In the genomic region with DNA sequence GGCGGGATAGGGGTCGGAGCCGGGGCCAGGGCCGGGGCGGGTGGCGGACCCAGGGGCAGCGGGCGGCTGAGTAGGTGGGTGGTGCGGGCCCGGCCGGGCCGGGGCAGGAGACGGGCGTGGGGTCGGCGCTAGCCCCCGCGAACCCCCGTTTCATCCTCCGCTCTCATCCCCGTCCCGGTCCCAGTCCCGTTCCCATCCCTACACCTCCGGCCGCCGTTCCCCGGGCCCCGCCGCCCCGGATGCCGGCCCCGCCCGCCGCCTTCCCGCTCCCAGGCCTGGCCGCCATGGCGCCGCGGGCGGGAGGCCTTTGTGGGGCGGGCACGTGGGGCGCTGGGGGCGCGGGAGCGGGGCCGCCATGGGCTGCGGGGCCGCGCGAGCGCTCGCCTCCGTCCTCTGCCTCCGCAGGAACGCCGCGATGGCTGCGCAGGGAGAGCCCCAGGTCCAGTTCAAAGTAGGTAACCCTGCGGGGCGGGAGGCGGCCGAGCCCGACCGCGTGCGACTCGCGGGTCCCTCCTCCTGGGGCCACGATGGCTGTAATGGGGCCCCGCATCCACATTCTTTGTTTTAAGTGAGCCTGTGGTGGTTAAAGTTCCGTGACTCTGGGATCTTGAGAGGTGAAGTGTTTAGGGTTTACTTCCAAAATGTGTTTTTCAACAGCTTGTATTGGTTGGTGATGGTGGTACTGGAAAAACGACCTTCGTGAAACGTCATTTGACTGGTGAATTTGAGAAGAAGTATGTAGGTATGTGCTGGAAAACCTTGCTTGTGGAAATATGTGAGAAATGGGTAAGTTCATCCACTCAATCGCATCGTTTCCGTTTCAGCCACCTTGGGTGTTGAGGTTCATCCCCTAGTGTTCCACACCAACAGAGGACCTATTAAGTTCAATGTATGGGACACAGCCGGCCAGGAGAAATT, we compare ENCODE assay signal across 1 cellular context.
TF ChIP-seq lines count a peak whose summit lies in the region.

No MANE protein-coding gene starts in this region.

TF ChIP-seq in H1, 55 proteins besides CTCF, POLR2A, EP300 and RAD21:
- TF ChIP-seq JUND (IDR thresholded peaks at IDR 0.05; ENCODE audit: low read length) (no peak), TCF12 (IDR thresholded peaks at IDR 0.05; ENCODE audit: low read depth, low read length) (no peak), YY1 (IDR thresholded peaks at IDR 0.05; ENCODE audit: low read depth, low read length) (peak; percentile 75; the same call in 1 of the 2 replicates), BRCA1 (IDR thresholded peaks at IDR 0.05; ENCODE audit: low read depth, low read length) (no peak), KDM4A (IDR thresholded peaks at IDR 0.05; ENCODE audit: low read depth, low read length, severe bottlenecking) (no peak), SIN3A (conservative IDR thresholded peaks at IDR 0.05 in 1 of 2, IDR thresholded peaks at IDR 0.05 in 1 of 2; ENCODE audit: low read depth in 1 of 2, low read length in 2 of 2) (0 out of 4 replicates have a peak, but pooled peaks of 1 of the 2 experiments have one; percentile 23), RBBP5 (IDR thresholded peaks at IDR 0.05; ENCODE audit: borderline replicate concordance, low read depth, low read length) (peak; percentile 2; the same call in 1 of the 2 replicates), GTF2F1 (IDR thresholded peaks at IDR 0.05; ENCODE audit: borderline replicate concordance, low read depth, low read length) (no peak), TBP (IDR thresholded peaks at IDR 0.05; ENCODE audit: low read depth, low read length) (0 out of 2 replicates have a peak, but pooled peaks have one; percentile 7), PHF8 (conservative IDR thresholded peaks at IDR 0.05; ENCODE audit: low read depth, low read length) (peak; percentile 12; the same call in 1 of the 2 replicates), POLR2AphosphoS5 (IDR thresholded peaks at IDR 0.05; ENCODE audit: low read depth, low read length) (peak; percentile 68)
- TF ChIP-seq, protein P1, sequence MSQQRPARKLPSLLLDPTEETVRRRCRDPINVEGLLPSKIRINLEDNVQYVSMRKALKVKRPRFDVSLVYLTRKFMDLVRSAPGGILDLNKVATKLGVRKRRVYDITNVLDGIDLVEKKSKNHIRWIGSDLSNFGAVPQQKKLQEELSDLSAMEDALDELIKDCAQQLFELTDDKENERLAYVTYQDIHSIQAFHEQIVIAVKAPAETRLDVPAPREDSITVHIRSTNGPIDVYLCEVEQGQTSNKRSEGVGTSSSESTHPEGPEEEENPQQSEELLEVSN (IDR thresholded peaks at IDR 0.05): peak; percentile 22
TF ChIP-seq in H1: peak in this region for 7.
